In the genomic region with DNA sequence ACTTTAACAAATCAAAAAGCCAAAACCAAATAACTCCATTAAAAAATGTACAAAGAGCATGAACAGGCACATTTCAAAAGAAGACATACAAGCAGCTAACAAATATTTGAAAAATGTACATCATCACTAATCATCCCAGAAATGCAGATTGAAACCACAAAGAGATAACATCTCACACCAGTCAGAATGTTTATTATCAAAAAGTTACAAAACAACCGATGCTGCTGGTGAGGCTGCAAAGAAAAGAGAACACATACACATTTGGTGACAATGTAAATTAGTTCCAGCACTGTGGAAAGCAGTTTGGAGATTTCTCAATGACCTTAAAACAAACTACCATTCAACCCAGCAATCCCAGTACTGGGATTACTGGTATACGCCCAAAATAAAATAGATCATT, we compare ENCODE assay signal across 21 cellular contexts.
DNase-seq lines count a peak whose midpoint lies in the region; ATAC-seq and TF ChIP-seq lines count a peak whose summit lies in the region.
"Had no signal": no experiment of that assay in that cellular context is flagged by ENCODE, and none has a peak within 500 bp of the region (broad histone marks: within the 10 kb centered on the region; RNA-seq: fewer than 3 reads in every experiment).

No MANE protein-coding gene starts in this region.

- H3K18ac ChIP-seq in mesendoderm (ENCODE audit: low read length): no peak overlapping the region

- no peaks in the 10 kb centered on the region for H3K9me3 ChIP-seq in adipocyte (ENCODE audit: control insufficient read depth, low read length)

- H2BK120ac ChIP-seq in mesendoderm (ENCODE audit: low read depth, low read length): peak overlapping the region; percentile 12

- H3K36me3 ChIP-seq in adipocyte (ENCODE audit: control insufficient read depth, insufficient read depth, low read length, severe bottlenecking): no peaks in the 10 kb centered on the region
- H3K36me3 ChIP-seq in mesendoderm (ENCODE audit: control insufficient read depth, insufficient read depth, low read length): no peaks in the 10 kb centered on the region

- DNase-seq in ELR (ENCODE audit: low read depth): peak; percentile 36
- peak; percentile 17 for DNase-seq in adipocyte (ENCODE audit: low read depth)
- peak; percentile 33 for DNase-seq in choroid plexus epithelial cell (ENCODE audit: low read depth)
- DNase-seq in mesendoderm: no peak
- DNase-seq in NCI-H524 treated with DMSO at 0.1 percent for 48 hours (lab: John Stamatoyannopoulos, UW): no peak
- no peak for DNase-seq in central memory CD4-positive, alpha-beta T cell
- no peak for DNase-seq in DMS79 treated with DMSO at 0.1 percent for 48 hours (lab: John Stamatoyannopoulos, UW)
- DNase-seq: 8988T; CD4-positive, CD25-positive, alpha-beta regulatory T cell; CD8-positive, alpha-beta T cell; DMS53; DND-41; GDM1; H9; HFFc6 had no signal

- H3K4me2 ChIP-seq in mesendoderm (ENCODE audit: low read length): no peak overlapping the region
- H3K4me2 ChIP-seq: GM23338 had no signal

- TF ChIP-seq CTCF in choroid plexus epithelial cell (conservative IDR thresholded peaks at IDR 0.05; ENCODE audit: low read depth, low read length): no peak

- H2AK5ac ChIP-seq in mesendoderm (ENCODE audit: low read length): no peak overlapping the region

- H3K56ac ChIP-seq in mesendoderm (ENCODE audit: low read length): no peak overlapping the region

- H2BK15ac ChIP-seq in mesendoderm (replicated peaks; ENCODE audit: low read depth): no peak overlapping the region

- no peaks in the 10 kb centered on the region for H3K79me2 ChIP-seq in mesendoderm (ENCODE audit: control insufficient read depth, insufficient read depth, low read length)

- no peak for ATAC-seq in GM18502 (IDR thresholded peaks at IDR 0.05; ENCODE audit: poor library complexity, unreplicated experiment)
- ATAC-seq: CD8-positive, alpha-beta T cell; GM12878; GM23338; HCT116 had no signal

- no peak overlapping the region for H4K8ac ChIP-seq in mesendoderm (ENCODE audit: low read depth, low read length)

- H3K4me1 ChIP-seq in adipocyte (ENCODE audit: control insufficient read depth, insufficient read depth, low read length): no peaks in the 10 kb centered on the region
- no peaks in the 10 kb centered on the region for H3K4me1 ChIP-seq in mesendoderm (ENCODE audit: control insufficient read depth, low read depth, low read length)

- WGBS in mesendoderm (ENCODE audit: extremely low coverage, insufficient coverage, low lambda C conversion rate): no CpG with 5 or more reads among the region's 2 CpGs

- no peak overlapping the region for H4K5ac ChIP-seq in mesendoderm (ENCODE audit: low read length)

- H3K9ac ChIP-seq in adipocyte (ENCODE audit: low read length) (no peak overlapping the region), mesendoderm (ENCODE audit: low read length) (no peak overlapping the region)
- H3K9ac ChIP-seq: BLaER1 had no signal

- H3K27me3 ChIP-seq in adipocyte (replicated peaks; ENCODE audit: control insufficient read depth, insufficient read depth, low read length) (no peaks in the 10 kb centered on the region), mesendoderm (ENCODE audit: insufficient read depth, low read length, poor library complexity) (no peaks in the 10 kb centered on the region)
- H3K27me3 ChIP-seq: BLaER1 had no signal

- no peak overlapping the region for H2BK5ac ChIP-seq in mesendoderm (ENCODE audit: low read length)

- H3K79me1 ChIP-seq in mesendoderm (ENCODE audit: low read length): no peaks in the 10 kb centered on the region

- H3K4me3 ChIP-seq in adipocyte (ENCODE audit: low read length): no peak overlapping the region
- H3K4me3 ChIP-seq in choroid plexus epithelial cell (ENCODE audit: low read depth, low read length): no peak overlapping the region
- H3K4me3 ChIP-seq in mesendoderm (ENCODE audit: low read length): no peak overlapping the region
- H3K4me3 ChIP-seq: BLaER1, GM12878, GM23338 had no signal

- no peak overlapping the region for H3K4ac ChIP-seq in mesendoderm (ENCODE audit: low read depth, low read length)

- no peak overlapping the region for H3K27ac ChIP-seq in mesendoderm (ENCODE audit: low read depth, low read length)
- H3K27ac ChIP-seq: BLaER1, C4-2B had no signal

- H3K23ac ChIP-seq in mesendoderm (ENCODE audit: low read length): no peak overlapping the region

Comparison
In these comparisons a context has a peak if more than half of its experiments do, and no peak if none do; other contexts are left out.
1. DNase-seq: peak in ELR (single experiment), adipocyte (single experiment) and choroid plexus epithelial cell (single experiment); none in mesendoderm (single experiment), NCI-H524 treated with DMSO at 0.1 percent for 48 hours (single experiment), central memory CD4-positive, alpha-beta T cell (single experiment) and DMS79 treated with DMSO at 0.1 percent for 48 hours (single experiment).